Comparison of ENCODE assay signal across 8 cellular contexts in the genomic region with DNA sequence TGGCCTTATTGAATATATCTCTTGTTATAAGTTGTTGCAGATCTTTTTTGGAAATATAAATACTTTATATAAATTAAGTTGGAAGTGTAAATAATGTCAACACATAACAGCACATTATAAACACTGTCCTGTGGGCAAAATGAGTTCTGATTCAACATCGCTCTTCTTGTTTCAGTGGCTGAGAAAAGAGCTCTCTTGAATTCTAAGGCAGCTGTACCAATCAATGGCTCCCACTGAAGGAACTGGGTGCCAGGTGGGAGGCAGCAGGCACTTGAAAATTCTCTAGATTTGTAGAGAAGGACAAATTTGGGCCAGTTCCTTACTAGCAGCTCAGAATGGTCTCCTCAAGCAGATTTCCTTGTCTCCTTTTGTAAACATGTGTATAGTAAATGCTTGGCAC. TPM values are rescaled to one million over a fixed set of nuclear protein-coding genes. Genes with fewer than 3 reads are reported as not detected.
DNase-seq lines count a peak whose midpoint lies in the region; ATAC-seq and TF ChIP-seq lines count a peak whose summit lies in the region.
"Had no signal": no experiment of that assay in that cellular context is flagged by ENCODE, and none has a peak within 500 bp of the region (broad histone marks: within the 10 kb centered on the region; RNA-seq: fewer than 3 reads in every experiment).

No MANE protein-coding gene starts in this region.

- H3K4me3 ChIP-seq in lower lobe of right lung: no peak overlapping the region
- H3K4me3 ChIP-seq in A673 (ENCODE audit: low read depth, low read length, poor library complexity, severe bottlenecking): no peak overlapping the region
- H3K4me3 ChIP-seq: skin epidermis had no signal

- TF ChIP-seq CTCF in lower lobe of right lung (IDR thresholded peaks at IDR 0.05) (no peak), A673 (conservative IDR thresholded peaks at IDR 0.05; ENCODE audit: low read depth, low read length) (no peak), GM13977 (IDR thresholded peaks at IDR 0.05; ENCODE audit: extremely low read depth, insufficient read depth, missing control alignments) (no peak)

- POLR2A ChIA-PET in A673 (lab: Charles Lee; ENCODE audit: low non-redundant PET): no interaction called here

- H3K36me3 ChIP-seq in lower lobe of right lung (no peaks in the 10 kb centered on the region), A673 (ENCODE audit: insufficient read depth, low read length, poor library complexity, severe bottlenecking) (no peaks in the 10 kb centered on the region)

- ATAC-seq in GM18861 (IDR thresholded peaks at IDR 0.05; ENCODE audit: unreplicated experiment) (peak; percentile 13), GM21515 (IDR thresholded peaks at IDR 0.05; ENCODE audit: unreplicated experiment) (peak; percentile 40), HG03439 (IDR thresholded peaks at IDR 0.05; ENCODE audit: unreplicated experiment) (peak; percentile 26), lower lobe of right lung (no peak)

- no TSS peak for BruUV-seq in A673 (replicated peaks; lab: Mats Ljungman, UMichigan)

- intact Hi-C loops in lower lobe of right lung (cut with DNase I) (no loop called here), A673 (cut with micrococcal nuclease; ENCODE audit: unreplicated experiment) (no loop called here)

- in situ Hi-C loops in GM13977 (cut with MboI; ENCODE audit: low pct_unique_long_range_greater_than_20kb, low sequenced_read_pairs, unreplicated experiment): no loop called here

- H3K27ac ChIP-seq in lower lobe of right lung (peak overlapping the region; percentile 42), A673 (ENCODE audit: low read depth, low read length, poor library complexity, severe bottlenecking) (no peak overlapping the region)

- CTCF ChIA-PET in A673 (lab: Charles Lee): no interaction called here

- DNase-seq in lower lobe of right lung (no peak), A673 (ENCODE audit: low spot score) (no peak), DMS114 treated with DMSO at 0.1 percent for 48 hours (lab: John Stamatoyannopoulos, UW; ENCODE audit: unreplicated experiment) (no peak), GM13977 (ENCODE audit: low spot score) (no peak)

- peaks cover 5% of the 10 kb centered on the region for H3K4me1 ChIP-seq in lower lobe of right lung
- H3K4me1 ChIP-seq in A673 (ENCODE audit: insufficient read depth, low read length, poor library complexity, severe bottlenecking): no peaks in the 10 kb centered on the region

- no peaks in the 10 kb centered on the region for H3K9me3 ChIP-seq in lower lobe of right lung
- no peaks in the 10 kb centered on the region for H3K9me3 ChIP-seq in A673 (ENCODE audit: low read depth, low read length, poor library complexity, severe bottlenecking)

- H3K27me3 ChIP-seq in lower lobe of right lung (ENCODE audit: low read depth) (no peaks in the 10 kb centered on the region), A673 (replicated peaks; ENCODE audit: insufficient read depth, low read depth, low read length, poor library complexity) (no peaks in the 10 kb centered on the region)

RNA-seq across cellular contexts. Expression of gene CHST2, which starts 45.6 kb away (rescaled TPM):
- total RNA-seq in lower lobe of right lung (6.2 TPM), A673 (2021) (0.64 and 0.66 TPM in 2 replicates)

Comparison
In these comparisons a context has a peak if more than half of its experiments do, and no peak if none do; other contexts are left out.
1. ATAC-seq: peak in GM18861 (single experiment), GM21515 (single experiment) and HG03439 (single experiment); none in lower lobe of right lung (0 of 2).